ENCODE assay signal across 16 cellular contexts in the genomic region with DNA sequence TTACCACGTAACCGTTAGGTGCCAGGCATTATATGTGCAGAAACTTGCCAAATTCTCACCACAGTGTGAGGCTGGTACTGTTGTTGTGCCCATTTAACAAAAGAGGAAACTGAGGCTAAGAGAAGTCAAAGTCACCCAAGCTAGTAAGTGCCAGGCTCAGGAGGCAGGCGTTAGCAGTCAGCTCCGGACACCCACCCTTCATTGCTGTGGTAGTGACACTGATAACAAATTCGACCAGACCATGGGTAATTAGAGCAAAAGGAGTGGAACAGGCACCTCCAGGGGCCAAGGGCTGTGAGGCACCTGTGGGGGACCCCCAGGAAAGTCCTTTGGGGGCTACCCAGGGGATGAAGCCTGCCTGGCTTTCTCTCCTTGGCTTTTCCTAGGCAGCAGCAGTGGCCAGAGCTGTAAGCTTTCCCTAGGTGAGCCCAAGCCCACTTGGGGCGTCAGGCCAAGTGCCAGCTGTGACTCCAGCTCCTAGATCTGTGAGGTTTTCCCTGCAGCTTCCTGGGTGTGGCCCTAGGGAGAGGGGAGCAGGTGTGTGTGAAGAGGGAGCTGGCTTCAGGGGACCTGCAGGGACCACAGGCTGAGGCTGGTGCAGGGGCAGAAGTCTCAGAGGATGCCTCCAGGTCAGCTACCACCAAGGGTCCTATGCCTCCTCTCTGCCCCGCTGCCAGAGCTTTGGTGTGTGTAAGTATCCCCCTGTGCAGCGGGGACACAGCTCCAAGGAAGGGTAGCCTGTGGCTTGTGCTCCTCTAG. TPM values are rescaled to one million over a fixed set of nuclear protein-coding genes. Genes with fewer than 3 reads are reported as not detected.
"Had no signal": no experiment of that assay in that cellular context is flagged by ENCODE, and none has a peak within 500 bp of the region (broad histone marks: within the 10 kb centered on the region; RNA-seq: fewer than 3 reads in every experiment).

No MANE protein-coding gene starts in this region.

- H3K4me3 Mint-ChIP-seq: activated naive CD4-positive, alpha-beta T cell treated with anti-CD3 and anti-CD28 coated beads, Interleukin-2, amount 50 U/mL, for 24 hours had no signal

- H3K27ac ChIP-seq: ascending aorta, psoas muscle, testis, upper lobe of left lung, WERI-Rb-1 had no signal

- H3K36me3 ChIP-seq: ascending aorta, upper lobe of left lung, WERI-Rb-1 had no signal

- H3K36me3 Mint-ChIP-seq: activated naive CD4-positive, alpha-beta T cell treated with anti-CD3 and anti-CD28 coated beads, Interleukin-2, amount 50 U/mL, for 24 hours had no signal

- H3K4me3 ChIP-seq: ascending aorta, psoas muscle, testis, upper lobe of left lung had no signal

- H3K9me3 ChIP-seq: ascending aorta, psoas muscle, testis, upper lobe of left lung had no signal

- H3K4me1 Mint-ChIP-seq: activated naive CD4-positive, alpha-beta T cell treated with anti-CD3 and anti-CD28 coated beads, Interleukin-2, amount 50 U/mL, for 24 hours had no signal

- H3K4me1 ChIP-seq: ascending aorta, psoas muscle, testis had no signal

- DNase-seq: activated CD4-positive, alpha-beta T cell treated with anti-CD3 and anti-CD28 coated beads for 1 hour; activated gamma-delta T cell; cerebellar nuclear complex; cortex of kidney; effector CD4-positive, alpha-beta T cell; kidney; mammary epithelial cell; psoas muscle; right cardiac atrium; stimulated activated CD4-positive, alpha-beta T cell treated with anti-CD3 and anti-CD28 coated beads, Interleukin-2, amount 100 ng/mL, for 24 hours; testis; upper lobe of left lung; WERI-Rb-1 had no signal

- H3K27me3 ChIP-seq: testis had no signal

- H3K9me3 Mint-ChIP-seq: activated naive CD4-positive, alpha-beta T cell treated with anti-CD3 and anti-CD28 coated beads, Interleukin-2, amount 50 U/mL, for 24 hours had no signal

- H3K27ac Mint-ChIP-seq: activated naive CD4-positive, alpha-beta T cell treated with anti-CD3 and anti-CD28 coated beads, Interleukin-2, amount 50 U/mL, for 24 hours had no signal

RNA-seq across cellular contexts. Expression of gene ALX4, which starts 19.7 kb away (rescaled TPM):
- polyA plus RNA-seq: mammary epithelial cell, neural cell had no signal
